In genomic region chr5:180139731-180140626, GRCh38 we compare ENCODE assay signal across 2 cellular contexts.
TF ChIP-seq lines count a peak whose summit lies in the region.

No MANE protein-coding gene starts in this region.

TF ChIP-seq in SK-N-SH, 30 proteins besides CTCF, POLR2A, EP300 and RAD21 (continued from another document):
- TF ChIP-seq REST (IDR thresholded peaks at IDR 0.05; ENCODE audit: low read depth, low read length) = no peak
- TF ChIP-seq GABPA (IDR thresholded peaks at IDR 0.05; ENCODE audit: low read depth) = no peak
TF ChIP-seq in SK-N-SH: peak in this region for 0.

TF ChIP-seq in SK-N-SH treated with all-trans-retinoic acid at 6 μM for 48 hours, 23 proteins besides CTCF, POLR2A, EP300 and RAD21 (continued from another document):
- TF ChIP-seq POU6F1 (CRISPR knock-in tag; IDR thresholded peaks at IDR 0.05; ENCODE audit: borderline replicate concordance, low read depth) (no peak), TOX (CRISPR knock-in tag; IDR thresholded peaks at IDR 0.05; ENCODE audit: borderline replicate concordance) (no peak), CSDC2 (CRISPR knock-in tag; IDR thresholded peaks at IDR 0.05) (no peak), PATZ1 (CRISPR knock-in tag; IDR thresholded peaks at IDR 0.05; ENCODE audit: borderline replicate concordance) (no peak), CSRNP3 (CRISPR knock-in tag; IDR thresholded peaks at IDR 0.05) (no peak), TCF4 (CRISPR knock-in tag; IDR thresholded peaks at IDR 0.05; ENCODE audit: borderline replicate concordance) (no peak), OSR1 (CRISPR knock-in tag; IDR thresholded peaks at IDR 0.05) (no peak), ZC3H10 (CRISPR knock-in tag; IDR thresholded peaks at IDR 0.05) (no peak)
